Comparison of ENCODE assay signal across 2 cellular contexts in genomic region chr18:62485684-62486083, GRCh38.
A peak's percentile ranks its signal among the peaks of the same experiment; 100 is the strongest.
TF ChIP-seq lines count a peak whose summit lies in the region.

No MANE protein-coding gene starts in this region.

TF ChIP-seq in A549, 52 proteins besides CTCF, POLR2A, EP300 and RAD21 (continued from another document):
- TF ChIP-seq MAX (IDR thresholded peaks at IDR 0.05) (peak; percentile 46), RFX5 (IDR thresholded peaks at IDR 0.05) (no peak), SREBF2 (IDR thresholded peaks at IDR 0.05) (no peak), HDAC2 (IDR thresholded peaks at IDR 0.05) (no peak)

TF ChIP-seq in HCT116, 20 proteins besides CTCF, POLR2A, EP300 and RAD21 (continued from another document):
- TF ChIP-seq SIN3A (IDR thresholded peaks at IDR 0.05; ENCODE audit: low read depth) (peak; percentile 62), CBX3 (IDR thresholded peaks at IDR 0.05; ENCODE audit: low read depth) (peak; percentile 64; the same call in 1 of the 2 replicates), CEBPB (IDR thresholded peaks at IDR 0.05; ENCODE audit: low read depth) (peak; percentile 89), JUND (IDR thresholded peaks at IDR 0.05) (peak; percentile 93), EZH2phosphoT487 (IDR thresholded peaks at IDR 0.05; ENCODE audit: borderline replicate concordance) (no peak), MAX (IDR thresholded peaks at IDR 0.05) (peak; percentile 45; the same call in 1 of the 2 replicates)
